ENCODE assay signal across 8 cellular contexts in genomic region chr17:4566785-4567184, GRCh38. TPM values are rescaled to one million over a fixed set of nuclear protein-coding genes. Genes with fewer than 3 reads are reported as not detected.
DNase-seq lines count a peak whose midpoint lies in the region; ATAC-seq and TF ChIP-seq lines count a peak whose summit lies in the region.

No MANE protein-coding gene starts in this region.

- no peak overlapping the region for H3K4me3 Mint-ChIP-seq in CD4-positive, alpha-beta T cell
- no peak overlapping the region for H3K4me3 Mint-ChIP-seq in activated T-helper 17 cell treated with anti-CD3 and anti-CD28 coated beads, Interleukin-2, amount 50 U/mL, for 72 hours
- no peak overlapping the region for H3K4me3 Mint-ChIP-seq in glutamatergic neuron (ENCODE audit: unreplicated experiment)

- H3K4me1 Mint-ChIP-seq in CD4-positive, alpha-beta T cell (ENCODE audit: low read depth): peaks cover 24% of the 10 kb centered on the region
- H3K4me1 Mint-ChIP-seq in activated T-helper 17 cell treated with anti-CD3 and anti-CD28 coated beads, Interleukin-2, amount 50 U/mL, for 72 hours: peaks cover 26% of the 10 kb centered on the region
- peaks cover 4% of the 10 kb centered on the region for H3K4me1 Mint-ChIP-seq in glutamatergic neuron (ENCODE audit: low read depth, unreplicated experiment)

- POLR2A ChIA-PET in CD4-positive, alpha-beta T cell (lab: Charles Lee): interaction anchor here (1.5 to 2.1 kb wide), 2 partner anchors 11 to 137 kb away, joined by 3 to 7 read pairs; partner anchors contain the start of genes MYBBP1A and PELP1

- CTCF ChIA-PET in CD4-positive, alpha-beta T cell (lab: Charles Lee): interaction anchor here (0.7 to 2.1 kb wide), 7 partner anchors 10 to 864 kb away, joined by 3 to 7 read pairs (median 4); partner anchors contain the start of gene MYBBP1A

- no peaks in the 10 kb centered on the region for H3K9me3 Mint-ChIP-seq in CD4-positive, alpha-beta T cell
- no peaks in the 10 kb centered on the region for H3K9me3 Mint-ChIP-seq in activated T-helper 17 cell treated with anti-CD3 and anti-CD28 coated beads, Interleukin-2, amount 50 U/mL, for 72 hours
- no peaks in the 10 kb centered on the region for H3K9me3 Mint-ChIP-seq in glutamatergic neuron (ENCODE audit: unreplicated experiment)

- H3K27me3 Mint-ChIP-seq in CD4-positive, alpha-beta T cell: no peaks in the 10 kb centered on the region
- no peaks in the 10 kb centered on the region for H3K27me3 Mint-ChIP-seq in activated T-helper 17 cell treated with anti-CD3 and anti-CD28 coated beads, Interleukin-2, amount 50 U/mL, for 72 hours
- peaks cover 5% of the 10 kb centered on the region for H3K27me3 Mint-ChIP-seq in glutamatergic neuron (ENCODE audit: unreplicated experiment)

- no peaks in the 10 kb centered on the region for H3K9me3 ChIP-seq in CD4-positive, alpha-beta T cell (ENCODE audit: control insufficient read depth, low read length)

- H3K4me3 ChIP-seq in HFF-Myc (replicated peaks; ENCODE audit: low read depth, low read length): no peak overlapping the region

- intact Hi-C loops in CD4-positive, alpha-beta T cell (cut with DNase I, micrococcal nuclease): loop anchor here (1.0 to 5.0 kb wide), 4 partner anchors 58 to 336 kb away; partner anchors contain the start of gene CHRNE (in 1 of the 2)
- intact Hi-C loops in posterior vena cava (cut with DNase I): loop anchor here in 1 of 2 donors (5.0 kb wide), 1 partner anchor 56 kb away; no protein-coding TSS in a partner anchor

- peak in 4 of 10 experiments; percentile 17 to 24 (median 19) for DNase-seq in CD4-positive, alpha-beta T cell
- DNase-seq in HFF-Myc (ENCODE audit: extremely low read depth, low read depth): no peak
- peak; percentile 65 for DNase-seq in NCI-H69 (lab: John Stamatoyannopoulos, UW)
- DNase-seq in glutamatergic neuron: peak; percentile 74
- peak; percentile 63 for DNase-seq in posterior vena cava (ENCODE audit: low spot score)

- TF ChIP-seq CTCF in CD4-positive, alpha-beta T cell (IDR thresholded peaks at IDR 0.05): peak; percentile 65
- TF ChIP-seq CTCF in HFF-Myc (IDR thresholded peaks at IDR 0.05; ENCODE audit: low read depth, low read length, missing control alignments) (peak; percentile 81), glutamatergic neuron (IDR thresholded peaks at IDR 0.05; ENCODE audit: partially characterized antibody, unreplicated experiment) (peak; percentile 70)

- no peak for ATAC-seq in CD4-positive, alpha-beta T cell (ENCODE audit: poor library complexity)
- ATAC-seq in activated T-helper 17 cell treated with anti-CD3 and anti-CD28 coated beads, Interleukin-2, amount 50 U/mL, for 72 hours (replicated peaks): peak; percentile 37
- ATAC-seq in HG03571 (IDR thresholded peaks at IDR 0.05; ENCODE audit: unreplicated experiment): no peak
- ATAC-seq in GM19467 (IDR thresholded peaks at IDR 0.05; ENCODE audit: unreplicated experiment): no peak

- H3K27ac ChIP-seq in CD4-positive, alpha-beta T cell (ENCODE audit: low read depth, low read length): no peak overlapping the region

- H3K27me3 ChIP-seq in CD4-positive, alpha-beta T cell (ENCODE audit: control insufficient read depth, insufficient read depth, low read length): no peaks in the 10 kb centered on the region

- H3K27ac Mint-ChIP-seq in CD4-positive, alpha-beta T cell: no peak overlapping the region
- no peak overlapping the region for H3K27ac Mint-ChIP-seq in activated T-helper 17 cell treated with anti-CD3 and anti-CD28 coated beads, Interleukin-2, amount 50 U/mL, for 72 hours
- H3K27ac Mint-ChIP-seq in glutamatergic neuron (ENCODE audit: unreplicated experiment): no peak overlapping the region

- H3K36me3 Mint-ChIP-seq in CD4-positive, alpha-beta T cell (ENCODE audit: low read depth): no peaks in the 10 kb centered on the region
- H3K36me3 Mint-ChIP-seq in activated T-helper 17 cell treated with anti-CD3 and anti-CD28 coated beads, Interleukin-2, amount 50 U/mL, for 72 hours (ENCODE audit: low read depth): no peaks in the 10 kb centered on the region
- no peaks in the 10 kb centered on the region for H3K36me3 Mint-ChIP-seq in glutamatergic neuron (ENCODE audit: unreplicated experiment)

RNA-seq across cellular contexts. Expression of gene GGT6, which starts 6.4 kb away (rescaled TPM):
- not detected for total RNA-seq in CD4-positive, alpha-beta T cell
- not detected for total RNA-seq in activated T-helper 17 cell treated with anti-CD3 and anti-CD28 coated beads, Interleukin-2, amount 50 U/mL, for 72 hours
- total RNA-seq in glutamatergic neuron (ENCODE audit: unreplicated experiment): not detected
- total RNA-seq in posterior vena cava: not detected

RNA-seq across cellular contexts. Expression of gene MYBBP1A, which starts 11.6 kb away (rescaled TPM):
- total RNA-seq in CD4-positive, alpha-beta T cell: 10 to 100 TPM; 58.0 to 58.2 TPM
- 10 to 100 TPM; 47.5 to 95.4 TPM for total RNA-seq in activated T-helper 17 cell treated with anti-CD3 and anti-CD28 coated beads, Interleukin-2, amount 50 U/mL, for 72 hours
- total RNA-seq in glutamatergic neuron (ENCODE audit: unreplicated experiment): 44.8 TPM
- total RNA-seq in posterior vena cava: 10 to 100 TPM; 37.9 to 41.0 TPM

RNA-seq across cellular contexts. Expression of gene SMTNL2, which starts 17.5 kb away (rescaled TPM):
- not detected for total RNA-seq in CD4-positive, alpha-beta T cell
- total RNA-seq in activated T-helper 17 cell treated with anti-CD3 and anti-CD28 coated beads, Interleukin-2, amount 50 U/mL, for 72 hours: not detected
- total RNA-seq in glutamatergic neuron (ENCODE audit: unreplicated experiment) (22.0 TPM), posterior vena cava (1 to 10 TPM; 2.0 to 3.0 TPM)
